Comparison of ENCODE assay signal across 1 cellular context in genomic region chr1:26910343-26911160, GRCh38.
TF ChIP-seq lines count a peak whose summit lies in the region.

No MANE protein-coding gene starts in this region.

TF ChIP-seq in HepG2, 621 proteins besides CTCF, POLR2A, EP300 and RAD21 (continued from another document and continues in another):
- TF ChIP-seq ATF2 (CRISPR knock-in tag; IDR thresholded peaks at IDR 0.05) (peak; percentile 74; the same call in 1 of the 2 replicates), ZNF704 (CRISPR knock-in tag; IDR thresholded peaks at IDR 0.05; ENCODE audit: borderline replicate concordance) (no peak), HDAC6 (IDR thresholded peaks at IDR 0.05; ENCODE audit: low read depth, low read length) (no peak), REL (CRISPR knock-in tag; conservative IDR thresholded peaks at IDR 0.05) (no peak), IRF1 (CRISPR knock-in tag; IDR thresholded peaks at IDR 0.05; ENCODE audit: low read depth) (no peak), ZNF496 (CRISPR knock-in tag; IDR thresholded peaks at IDR 0.05; ENCODE audit: insufficient replicate concordance) (no peak), HIC2 (CRISPR knock-in tag; IDR thresholded peaks at IDR 0.05; ENCODE audit: low read depth) (peak; percentile 85), CREM (IDR thresholded peaks at IDR 0.05) (peak; percentile 87), CREM (CRISPR knock-in tag; IDR thresholded peaks at IDR 0.05) (no peak), DZIP1 (CRISPR knock-in tag; IDR thresholded peaks at IDR 0.05) (no peak), ZNF318 (CRISPR knock-in tag; IDR thresholded peaks at IDR 0.05) (no peak), ATF3 (CRISPR knock-in tag; IDR thresholded peaks at IDR 0.05) (peak; percentile 13; the same call in 1 of the 2 replicates), JARID2 (CRISPR knock-in tag; IDR thresholded peaks at IDR 0.05; ENCODE audit: insufficient replicate concordance) (no peak), ZNF136 (CRISPR knock-in tag; IDR thresholded peaks at IDR 0.05; ENCODE audit: low read depth) (no peak), ATF1 (CRISPR knock-in tag; IDR thresholded peaks at IDR 0.05) (no peak), PRDM15 (CRISPR knock-in tag; IDR thresholded peaks at IDR 0.05) (no peak; the same call in 1 of the 2 replicates), BCL6 (CRISPR knock-in tag; IDR thresholded peaks at IDR 0.05) (peak; percentile 95), ZBTB37 (CRISPR knock-in tag; IDR thresholded peaks at IDR 0.05) (peak; percentile 83; the same call in 1 of the 2 replicates), RCOR2 (CRISPR knock-in tag; IDR thresholded peaks at IDR 0.05) (peak; percentile 91), ZNF780A (CRISPR knock-in tag; IDR thresholded peaks at IDR 0.05) (no peak), FIP1L1 (IDR thresholded peaks at IDR 0.05; ENCODE audit: borderline replicate concordance, insufficient read depth, low read depth, low read length) (no peak)
